Comparison of ENCODE assay signal across 1 cellular context in the genomic region with DNA sequence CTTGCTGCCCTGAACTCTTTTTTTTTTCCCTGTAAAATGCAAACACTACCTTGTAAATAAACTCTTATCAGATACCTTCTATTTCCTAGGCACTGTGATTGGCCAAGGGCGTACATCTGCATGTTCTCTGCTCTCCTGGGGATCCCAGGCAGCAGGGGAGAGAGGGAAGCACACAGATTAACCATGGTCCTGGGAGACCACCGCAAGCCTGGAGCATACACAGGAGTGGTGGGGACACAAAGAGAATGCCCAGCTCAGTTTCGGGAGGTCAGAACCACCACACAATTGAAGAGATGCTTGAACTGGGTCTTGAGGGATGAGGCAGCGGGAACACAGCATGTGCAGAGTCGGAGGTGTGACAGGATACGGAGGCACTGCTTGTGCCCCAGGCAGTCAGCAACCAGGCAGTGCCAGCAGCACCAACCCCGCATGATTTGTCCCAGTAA.
A peak's percentile ranks its signal among the peaks of the same experiment; 100 is the strongest.
TF ChIP-seq lines count a peak whose summit lies in the region.

No MANE protein-coding gene starts in this region.

TF ChIP-seq in HepG2, 621 proteins besides CTCF, POLR2A, EP300 and RAD21 (continued from another document and continues in another):
- TF ChIP-seq, protein P1, sequence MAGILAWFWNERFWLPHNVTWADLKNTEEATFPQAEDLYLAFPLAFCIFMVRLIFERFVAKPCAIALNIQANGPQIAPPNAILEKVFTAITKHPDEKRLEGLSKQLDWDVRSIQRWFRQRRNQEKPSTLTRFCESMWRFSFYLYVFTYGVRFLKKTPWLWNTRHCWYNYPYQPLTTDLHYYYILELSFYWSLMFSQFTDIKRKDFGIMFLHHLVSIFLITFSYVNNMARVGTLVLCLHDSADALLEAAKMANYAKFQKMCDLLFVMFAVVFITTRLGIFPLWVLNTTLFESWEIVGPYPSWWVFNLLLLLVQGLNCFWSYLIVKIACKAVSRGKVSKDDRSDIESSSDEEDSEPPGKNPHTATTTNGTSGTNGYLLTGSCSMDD (CRISPR knock-in tag; IDR thresholded peaks at IDR 0.05) = no peak
- TF ChIP-seq NFE2 (CRISPR knock-in tag; IDR thresholded peaks at IDR 0.05) (no peak), NCOA1 (CRISPR knock-in tag; IDR thresholded peaks at IDR 0.05) (no peak), STAG1 (CRISPR knock-in tag; IDR thresholded peaks at IDR 0.05) (no peak), SRSF1 (optimal IDR thresholded peaks at IDR 0.05; ENCODE audit: low read depth, low read length) (peak; percentile 26), SIN3B (IDR thresholded peaks at IDR 0.05; ENCODE audit: low read length) (no peak), CEBPG (CRISPR knock-in tag; IDR thresholded peaks at IDR 0.05) (peak; percentile 53), SRSF4 (IDR thresholded peaks at IDR 0.05; ENCODE audit: low read depth, low read length, poor library complexity, severe bottlenecking) (no peak), HHEX (CRISPR knock-in tag; IDR thresholded peaks at IDR 0.05) (no peak), YY1 (IDR thresholded peaks at IDR 0.05; ENCODE audit: insufficient read depth, insufficient replicate concordance, low read depth, low read length) (no peak), NFKBIZ (CRISPR knock-in tag; IDR thresholded peaks at IDR 0.05) (no peak), PHF5A (CRISPR knock-in tag; IDR thresholded peaks at IDR 0.05; ENCODE audit: low read depth, unreplicated experiment) (no peak), TBL1XR1 (IDR thresholded peaks at IDR 0.05; ENCODE audit: borderline replicate concordance, low read length, partially characterized antibody) (no peak), CBFB (CRISPR knock-in tag; IDR thresholded peaks at IDR 0.05) (no peak), ZNF230 (CRISPR knock-in tag; IDR thresholded peaks at IDR 0.05) (no peak), ZFP36 (IDR thresholded peaks at IDR 0.05; ENCODE audit: borderline replicate concordance, low read depth, low read length, partially characterized antibody) (no peak), ZNF644 (CRISPR knock-in tag; IDR thresholded peaks at IDR 0.05; ENCODE audit: low read depth) (no peak), ZNF672 (CRISPR knock-in tag; IDR thresholded peaks at IDR 0.05) (no peak), KDM5B (CRISPR knock-in tag; IDR thresholded peaks at IDR 0.05; ENCODE audit: borderline replicate concordance) (peak; percentile 44; the same call in 1 of the 2 replicates), RBM39 (IDR thresholded peaks at IDR 0.05; ENCODE audit: low read depth, low read length, poor library complexity, severe bottlenecking) (no peak), ARNT2 (CRISPR knock-in tag; IDR thresholded peaks at IDR 0.05; ENCODE audit: low read depth) (no peak), POGZ (CRISPR knock-in tag; IDR thresholded peaks at IDR 0.05) (0 out of 2 replicates have a peak, but pooled peaks have one; percentile 42), FOXP1 (IDR thresholded peaks at IDR 0.05) (no peak), FOXP1 (CRISPR knock-in tag; IDR thresholded peaks at IDR 0.05) (0 out of 2 replicates have a peak, but pooled peaks have one; percentile 18), NFYC (CRISPR knock-in tag; IDR thresholded peaks at IDR 0.05) (peak; percentile 64), HNF4A (CRISPR knock-in tag; IDR thresholded peaks at IDR 0.05) (no peak; the same call in 1 of the 2 replicates), ZNF749 (CRISPR knock-in tag; IDR thresholded peaks at IDR 0.05; ENCODE audit: borderline replicate concordance) (no peak), ONECUT2 (CRISPR knock-in tag; IDR thresholded peaks at IDR 0.05) (no peak), TRIM24 (CRISPR knock-in tag; IDR thresholded peaks at IDR 0.05) (no peak), ZNF282 (IDR thresholded peaks at IDR 0.05; ENCODE audit: partially characterized antibody) (no peak), ZNF12 (CRISPR knock-in tag; IDR thresholded peaks at IDR 0.05) (no peak), ZNF431 (CRISPR knock-in tag; IDR thresholded peaks at IDR 0.05; ENCODE audit: borderline replicate concordance, low read depth) (0 out of 2 replicates have a peak, but pooled peaks have one; percentile 25), MIER2 (CRISPR knock-in tag; IDR thresholded peaks at IDR 0.05) (no peak), HDAC1 (CRISPR knock-in tag; IDR thresholded peaks at IDR 0.05) (peak; percentile 64; the same call in 1 of the 2 replicates)
- TF ChIP-seq, protein P2, sequence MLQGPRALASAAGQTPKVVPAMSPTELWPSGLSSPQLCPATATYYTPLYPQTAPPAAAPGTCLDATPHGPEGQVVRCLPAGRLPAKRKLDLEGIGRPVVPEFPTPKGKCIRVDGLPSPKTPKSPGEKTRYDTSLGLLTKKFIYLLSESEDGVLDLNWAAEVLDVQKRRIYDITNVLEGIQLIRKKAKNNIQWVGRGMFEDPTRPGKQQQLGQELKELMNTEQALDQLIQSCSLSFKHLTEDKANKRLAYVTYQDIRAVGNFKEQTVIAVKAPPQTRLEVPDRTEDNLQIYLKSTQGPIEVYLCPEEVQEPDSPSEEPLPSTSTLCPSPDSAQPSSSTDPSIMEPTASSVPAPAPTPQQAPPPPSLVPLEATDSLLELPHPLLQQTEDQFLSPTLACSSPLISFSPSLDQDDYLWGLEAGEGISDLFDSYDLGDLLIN (CRISPR knock-in tag; IDR thresholded peaks at IDR 0.05; ENCODE audit: borderline replicate concordance) = no peak
- TF ChIP-seq, protein P3, sequence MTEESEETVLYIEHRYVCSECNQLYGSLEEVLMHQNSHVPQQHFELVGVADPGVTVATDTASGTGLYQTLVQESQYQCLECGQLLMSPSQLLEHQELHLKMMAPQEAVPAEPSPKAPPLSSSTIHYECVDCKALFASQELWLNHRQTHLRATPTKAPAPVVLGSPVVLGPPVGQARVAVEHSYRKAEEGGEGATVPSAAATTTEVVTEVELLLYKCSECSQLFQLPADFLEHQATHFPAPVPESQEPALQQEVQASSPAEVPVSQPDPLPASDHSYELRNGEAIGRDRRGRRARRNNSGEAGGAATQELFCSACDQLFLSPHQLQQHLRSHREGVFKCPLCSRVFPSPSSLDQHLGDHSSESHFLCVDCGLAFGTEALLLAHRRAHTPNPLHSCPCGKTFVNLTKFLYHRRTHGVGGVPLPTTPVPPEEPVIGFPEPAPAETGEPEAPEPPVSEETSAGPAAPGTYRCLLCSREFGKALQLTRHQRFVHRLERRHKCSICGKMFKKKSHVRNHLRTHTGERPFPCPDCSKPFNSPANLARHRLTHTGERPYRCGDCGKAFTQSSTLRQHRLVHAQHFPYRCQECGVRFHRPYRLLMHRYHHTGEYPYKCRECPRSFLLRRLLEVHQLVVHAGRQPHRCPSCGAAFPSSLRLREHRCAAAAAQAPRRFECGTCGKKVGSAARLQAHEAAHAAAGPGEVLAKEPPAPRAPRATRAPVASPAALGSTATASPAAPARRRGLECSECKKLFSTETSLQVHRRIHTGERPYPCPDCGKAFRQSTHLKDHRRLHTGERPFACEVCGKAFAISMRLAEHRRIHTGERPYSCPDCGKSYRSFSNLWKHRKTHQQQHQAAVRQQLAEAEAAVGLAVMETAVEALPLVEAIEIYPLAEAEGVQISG (CRISPR knock-in tag; IDR thresholded peaks at IDR 0.05) = peak; percentile 49; the same call in 1 of the 2 replicates
- TF ChIP-seq, protein P4, sequence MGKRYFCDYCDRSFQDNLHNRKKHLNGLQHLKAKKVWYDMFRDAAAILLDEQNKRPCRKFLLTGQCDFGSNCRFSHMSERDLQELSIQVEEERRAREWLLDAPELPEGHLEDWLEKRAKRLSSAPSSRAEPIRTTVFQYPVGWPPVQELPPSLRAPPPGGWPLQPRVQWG (CRISPR knock-in tag; IDR thresholded peaks at IDR 0.05; ENCODE audit: borderline replicate concordance, low read depth) = no peak
- TF ChIP-seq, protein P5, sequence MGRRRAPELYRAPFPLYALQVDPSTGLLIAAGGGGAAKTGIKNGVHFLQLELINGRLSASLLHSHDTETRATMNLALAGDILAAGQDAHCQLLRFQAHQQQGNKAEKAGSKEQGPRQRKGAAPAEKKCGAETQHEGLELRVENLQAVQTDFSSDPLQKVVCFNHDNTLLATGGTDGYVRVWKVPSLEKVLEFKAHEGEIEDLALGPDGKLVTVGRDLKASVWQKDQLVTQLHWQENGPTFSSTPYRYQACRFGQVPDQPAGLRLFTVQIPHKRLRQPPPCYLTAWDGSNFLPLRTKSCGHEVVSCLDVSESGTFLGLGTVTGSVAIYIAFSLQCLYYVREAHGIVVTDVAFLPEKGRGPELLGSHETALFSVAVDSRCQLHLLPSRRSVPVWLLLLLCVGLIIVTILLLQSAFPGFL (CRISPR knock-in tag; IDR thresholded peaks at IDR 0.05) = no peak
- TF ChIP-seq, protein P6, sequence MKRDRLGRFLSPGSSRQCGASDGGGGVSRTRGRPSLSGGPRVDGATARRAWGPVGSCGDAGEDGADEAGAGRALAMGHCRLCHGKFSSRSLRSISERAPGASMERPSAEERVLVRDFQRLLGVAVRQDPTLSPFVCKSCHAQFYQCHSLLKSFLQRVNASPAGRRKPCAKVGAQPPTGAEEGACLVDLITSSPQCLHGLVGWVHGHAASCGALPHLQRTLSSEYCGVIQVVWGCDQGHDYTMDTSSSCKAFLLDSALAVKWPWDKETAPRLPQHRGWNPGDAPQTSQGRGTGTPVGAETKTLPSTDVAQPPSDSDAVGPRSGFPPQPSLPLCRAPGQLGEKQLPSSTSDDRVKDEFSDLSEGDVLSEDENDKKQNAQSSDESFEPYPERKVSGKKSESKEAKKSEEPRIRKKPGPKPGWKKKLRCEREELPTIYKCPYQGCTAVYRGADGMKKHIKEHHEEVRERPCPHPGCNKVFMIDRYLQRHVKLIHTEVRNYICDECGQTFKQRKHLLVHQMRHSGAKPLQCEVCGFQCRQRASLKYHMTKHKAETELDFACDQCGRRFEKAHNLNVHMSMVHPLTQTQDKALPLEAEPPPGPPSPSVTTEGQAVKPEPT (CRISPR knock-in tag; IDR thresholded peaks at IDR 0.05; ENCODE audit: low read depth) = no peak
- TF ChIP-seq, protein P7, sequence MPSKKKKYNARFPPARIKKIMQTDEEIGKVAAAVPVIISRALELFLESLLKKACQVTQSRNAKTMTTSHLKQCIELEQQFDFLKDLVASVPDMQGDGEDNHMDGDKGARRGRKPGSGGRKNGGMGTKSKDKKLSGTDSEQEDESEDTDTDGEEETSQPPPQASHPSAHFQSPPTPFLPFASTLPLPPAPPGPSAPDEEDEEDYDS (CRISPR knock-in tag; IDR thresholded peaks at IDR 0.05) = no peak
- TF ChIP-seq, protein P8, sequence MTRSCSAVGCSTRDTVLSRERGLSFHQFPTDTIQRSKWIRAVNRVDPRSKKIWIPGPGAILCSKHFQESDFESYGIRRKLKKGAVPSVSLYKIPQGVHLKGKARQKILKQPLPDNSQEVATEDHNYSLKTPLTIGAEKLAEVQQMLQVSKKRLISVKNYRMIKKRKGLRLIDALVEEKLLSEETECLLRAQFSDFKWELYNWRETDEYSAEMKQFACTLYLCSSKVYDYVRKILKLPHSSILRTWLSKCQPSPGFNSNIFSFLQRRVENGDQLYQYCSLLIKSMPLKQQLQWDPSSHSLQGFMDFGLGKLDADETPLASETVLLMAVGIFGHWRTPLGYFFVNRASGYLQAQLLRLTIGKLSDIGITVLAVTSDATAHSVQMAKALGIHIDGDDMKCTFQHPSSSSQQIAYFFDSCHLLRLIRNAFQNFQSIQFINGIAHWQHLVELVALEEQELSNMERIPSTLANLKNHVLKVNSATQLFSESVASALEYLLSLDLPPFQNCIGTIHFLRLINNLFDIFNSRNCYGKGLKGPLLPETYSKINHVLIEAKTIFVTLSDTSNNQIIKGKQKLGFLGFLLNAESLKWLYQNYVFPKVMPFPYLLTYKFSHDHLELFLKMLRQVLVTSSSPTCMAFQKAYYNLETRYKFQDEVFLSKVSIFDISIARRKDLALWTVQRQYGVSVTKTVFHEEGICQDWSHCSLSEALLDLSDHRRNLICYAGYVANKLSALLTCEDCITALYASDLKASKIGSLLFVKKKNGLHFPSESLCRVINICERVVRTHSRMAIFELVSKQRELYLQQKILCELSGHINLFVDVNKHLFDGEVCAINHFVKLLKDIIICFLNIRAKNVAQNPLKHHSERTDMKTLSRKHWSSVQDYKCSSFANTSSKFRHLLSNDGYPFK (CRISPR knock-in tag; IDR thresholded peaks at IDR 0.05; ENCODE audit: borderline replicate concordance) = peak; percentile 48; the same call in 1 of the 2 replicates
- TF ChIP-seq, protein P9, sequence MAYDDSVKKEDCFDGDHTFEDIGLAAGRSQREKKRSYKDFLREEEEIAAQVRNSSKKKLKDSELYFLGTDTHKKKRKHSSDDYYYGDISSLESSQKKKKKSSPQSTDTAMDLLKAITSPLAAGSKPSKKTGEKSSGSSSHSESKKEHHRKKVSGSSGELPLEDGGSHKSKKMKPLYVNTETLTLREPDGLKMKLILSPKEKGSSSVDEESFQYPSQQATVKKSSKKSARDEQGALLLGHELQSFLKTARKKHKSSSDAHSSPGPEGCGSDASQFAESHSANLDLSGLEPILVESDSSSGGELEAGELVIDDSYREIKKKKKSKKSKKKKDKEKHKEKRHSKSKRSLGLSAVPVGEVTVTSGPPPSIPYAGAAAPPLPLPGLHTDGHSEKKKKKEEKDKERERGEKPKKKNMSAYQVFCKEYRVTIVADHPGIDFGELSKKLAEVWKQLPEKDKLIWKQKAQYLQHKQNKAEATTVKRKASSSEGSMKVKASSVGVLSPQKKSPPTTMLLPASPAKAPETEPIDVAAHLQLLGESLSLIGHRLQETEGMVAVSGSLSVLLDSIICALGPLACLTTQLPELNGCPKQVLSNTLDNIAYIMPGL (CRISPR knock-in tag; IDR thresholded peaks at IDR 0.05; ENCODE audit: borderline replicate concordance in 1 of 2, low read depth in 1 of 2) = no peak
